Comparison of ENCODE assay signal across 2 cellular contexts in the genomic region with DNA sequence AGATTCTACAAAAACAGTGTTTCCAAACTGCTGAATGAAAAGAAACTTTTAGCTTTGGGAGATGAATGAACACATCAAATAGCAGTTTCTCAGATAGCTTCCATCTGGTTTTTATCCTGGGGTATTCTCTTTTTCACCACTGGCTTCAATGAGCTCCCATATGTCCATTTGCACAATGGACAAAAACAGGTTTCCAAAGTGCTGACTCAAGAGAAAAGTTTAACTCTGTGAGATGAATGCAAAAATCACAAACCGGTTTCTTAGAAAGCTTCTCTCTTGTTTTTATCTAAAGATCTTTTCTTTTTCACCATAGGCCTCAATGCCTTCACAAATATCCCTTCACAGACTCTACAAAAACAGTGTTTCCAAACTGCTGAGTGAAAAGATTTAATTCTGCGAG.
DNase-seq lines count a peak whose midpoint lies in the region; ATAC-seq, FAIRE-seq and TF ChIP-seq lines count a peak whose summit lies in the region.
"Not testable (repeated sequence)": the region's sequence is repeated elsewhere in the genome, so short reads cannot be mapped to it uniquely, and the experiment has no call there.

No MANE protein-coding gene starts in this region.

- WGBS in IMR-90 (ENCODE audit: extremely low coverage in 2 of 2, insufficient read length in 1 of 2), 2 experiments, result 60% methylated on average over 1 of the region's 2 CpGs; no CpG with 5 or more reads in 1 of the 2 experiments
- 1% methylated on average over 2 of the region's 2 CpGs for WGBS in HepG2 (ENCODE audit: low lambda C conversion rate)

- TF ChIP-seq POLR2A in IMR-90 (IDR thresholded peaks at IDR 0.05; ENCODE audit: low read depth, low read length); HepG2 (IDR thresholded peaks at IDR 0.05; ENCODE audit: insufficient read depth in 1 of 2, low read depth in 2 of 2, low read length in 2 of 2): not testable (repeated sequence)

- H3K79me1 ChIP-seq in IMR-90 (ENCODE audit: low read depth in 1 of 2, low read length in 2 of 2), result not testable (repeated sequence)

- H3K79me2 ChIP-seq in HepG2 (ENCODE audit: insufficient read depth, low read length), result not testable (repeated sequence)

- H2BK15ac ChIP-seq in IMR-90 (ENCODE audit: low read depth, low read length), result not testable (repeated sequence)

- FAIRE-seq in HepG2 (lab: Jason Lieb, UNC), result not testable (repeated sequence)

- in situ Hi-C loops in IMR-90 (cut with MboI; ENCODE audit: low sequenced_read_pairs); HepG2 (cut with HindIII; ENCODE audit: extremely low pct_ligation_motif_present, low pct_unique_long_range_greater_than_20kb): not testable (repeated sequence)

- not testable (repeated sequence) for H3K18ac ChIP-seq in IMR-90 (ENCODE audit: low read depth, low read length)

- not testable (repeated sequence) for H4K8ac ChIP-seq in IMR-90 (ENCODE audit: low read depth in 2 of 2, low read length in 2 of 2)

- not testable (repeated sequence) for H3K36me3 ChIP-seq in IMR-90 (ENCODE audit: control insufficient read depth, insufficient read depth, low read length); HepG2 (replicated peaks in 1 of 2; ENCODE audit: control insufficient read depth in 1 of 2, insufficient read depth in 2 of 2, low read length in 2 of 2)

- not testable (repeated sequence) for TF ChIP-seq EP300 in HepG2 (IDR thresholded peaks at IDR 0.05; ENCODE audit: low read depth in 2 of 2, low read length in 2 of 2); HepG2 (CRISPR knock-in tag; IDR thresholded peaks at IDR 0.05; ENCODE audit: borderline replicate concordance)

- not testable (repeated sequence) for H3K4me2 ChIP-seq in IMR-90 (ENCODE audit: low read depth, low read length); HepG2 (ENCODE audit: low read depth, low read length)

- H2BK20ac ChIP-seq in IMR-90 (ENCODE audit: low read depth, low read length), result not testable (repeated sequence)

- POLR2A ChIA-PET in IMR-90 (lab: Charles Lee; ENCODE audit: unreplicated experiment); HepG2 (lab: Yijun Ruan, JAX): not testable (repeated sequence)

- dilution Hi-C loops in IMR-90 (cut with HindIII; ENCODE audit: low sequenced_read_pairs, unreplicated experiment), result not testable (repeated sequence)

- H4K91ac ChIP-seq in IMR-90 (ENCODE audit: insufficient read depth, low read depth, low read length), result not testable (repeated sequence)

- not testable (repeated sequence) for TF ChIP-seq RAD21 in IMR-90 (IDR thresholded peaks at IDR 0.05; ENCODE audit: low read length); HepG2 (CRISPR knock-in tag; IDR thresholded peaks at IDR 0.05)

- not testable (repeated sequence) for H2AFZ ChIP-seq in IMR-90 (replicated peaks; ENCODE audit: low read length, poor library complexity); HepG2 (ENCODE audit: low read length)

- H3K56ac ChIP-seq in IMR-90 (ENCODE audit: extremely low read depth, insufficient read depth, low read length), result not testable (repeated sequence)

- not testable (repeated sequence) for H3K4me3 ChIP-seq in IMR-90 (ENCODE audit: insufficient read depth, low read depth, low read length); HepG2 (replicated peaks in 1 of 3; ENCODE audit: insufficient read depth in 1 of 3, low read depth in 2 of 3, low read length in 3 of 3)

- H3K14ac ChIP-seq in IMR-90 (replicated peaks; ENCODE audit: low read depth, low read length), result not testable (repeated sequence)

- not testable (repeated sequence) for H3K4me1 ChIP-seq in IMR-90 (ENCODE audit: control insufficient read depth, insufficient read depth, low read length); HepG2 (ENCODE audit: insufficient read depth, low read length)

- ATAC-seq in IMR-90 (ENCODE audit: low read depth); HepG2: not testable (repeated sequence)

- H4K5ac ChIP-seq in IMR-90 (ENCODE audit: low read depth, low read length), result not testable (repeated sequence)

- intact Hi-C loops in IMR-90 (cut with micrococcal nuclease); HepG2 (cut with micrococcal nuclease; ENCODE audit: unreplicated experiment): not testable (repeated sequence)

- BruUV-seq in IMR-90 (replicated peaks; lab: Mats Ljungman, UMichigan); HepG2 (replicated peaks; lab: Mats Ljungman, UMichigan): not testable (repeated sequence)

- CTCF ChIA-PET in IMR-90 (lab: Yijun Ruan, JAX); HepG2 (lab: Yijun Ruan, JAX; ENCODE audit: low intra/inter-chr PET ratio, low total read pairs): not testable (repeated sequence)

- not testable (repeated sequence) for H3K23ac ChIP-seq in IMR-90 (ENCODE audit: low read depth, low read length)

- not testable (repeated sequence) for DNase-seq in IMR-90; HepG2 (ENCODE audit: low spot score)

- H2AK5ac ChIP-seq in IMR-90 (ENCODE audit: low read depth, low read length), result not testable (repeated sequence)

- not testable (repeated sequence) for H2BK120ac ChIP-seq in IMR-90 (ENCODE audit: low read depth, low read length)

- not testable (repeated sequence) for H3K27me3 ChIP-seq in IMR-90 (ENCODE audit: control insufficient read depth, insufficient read depth, low read length); HepG2 (ENCODE audit: control insufficient read depth in 1 of 2, insufficient read depth in 2 of 2, low read length in 2 of 2)

- H2AK9ac ChIP-seq in IMR-90 (replicated peaks; ENCODE audit: low read depth, low read length, poor library complexity), result not testable (repeated sequence)

- H3K27ac ChIP-seq in IMR-90 (ENCODE audit: insufficient read depth, low read length); HepG2 (ENCODE audit: extremely low read length, insufficient read depth, low read length): not testable (repeated sequence)

- not testable (repeated sequence) for H3K9me1 ChIP-seq in IMR-90 (ENCODE audit: insufficient read depth, low read length)

- not testable (repeated sequence) for H3K9me3 ChIP-seq in IMR-90 (ENCODE audit: control insufficient read depth, insufficient read depth, low read length)
- H3K9me3 ChIP-seq in HepG2 (ENCODE audit: low read length), result peaks cover 96% of the 10 kb centered on the region

- not testable (repeated sequence) for H4K20me1 ChIP-seq in IMR-90 (ENCODE audit: insufficient read depth, low read length); HepG2 (ENCODE audit: insufficient read depth, low read length)

- TF ChIP-seq CTCF in IMR-90 (conservative IDR thresholded peaks at IDR 0.05; ENCODE audit: low read depth, low read length); HepG2 (CRISPR knock-in tag; IDR thresholded peaks at IDR 0.05): not testable (repeated sequence)

- H2BK5ac ChIP-seq in IMR-90 (ENCODE audit: low read depth, low read length, poor library complexity, severe bottlenecking), result not testable (repeated sequence)

- not testable (repeated sequence) for H3K9ac ChIP-seq in IMR-90 (ENCODE audit: low read depth, low read length); HepG2 (ENCODE audit: insufficient read depth, low read depth, low read length)

- H3K4ac ChIP-seq in IMR-90 (ENCODE audit: low read depth, low read length), result not testable (repeated sequence)

TF ChIP-seq in IMR-90, 13 proteins besides CTCF, POLR2A, EP300 and RAD21:
- 0 out of 2 replicates have a peak, but pooled peaks have one; percentile 11 for TF ChIP-seq MAFK (IDR thresholded peaks at IDR 0.05; ENCODE audit: low read depth, low read length)

TF ChIP-seq in HepG2, 621 proteins besides CTCF, POLR2A, EP300 and RAD21:
- TF ChIP-seq MAFF (IDR thresholded peaks at IDR 0.05; ENCODE audit: low read depth, low read length) (peak; percentile 52), MAFK (conservative IDR thresholded peaks at IDR 0.05 in 1 of 2, IDR thresholded peaks at IDR 0.05 in 1 of 2; ENCODE audit: low read length in 2 of 2) (peak in 1 of 2 experiments; percentile 68; a peak in 2 of 4 replicates)
